Comparison of ENCODE assay signal across 29 cellular contexts in genomic region chr3:69639851-69640250, GRCh38.
"Had no signal": no experiment of that assay in that cellular context is flagged by ENCODE, and none has a peak within 500 bp of the region (broad histone marks: within the 10 kb centered on the region; RNA-seq: fewer than 3 reads in every experiment).

No MANE protein-coding gene starts in this region.

- H3K4me3 ChIP-seq: colonic mucosa, coronary artery, dorsolateral prefrontal cortex, esophagus muscularis mucosa, esophagus squamous epithelium, gastrocnemius medialis, gastroesophageal sphincter, heart left ventricle, heart right ventricle, hepatocyte had no signal

- H3K36me3 ChIP-seq: colonic mucosa, esophagus muscularis mucosa, esophagus squamous epithelium, gastrocnemius medialis, gastroesophageal sphincter, heart left ventricle, heart right ventricle had no signal

- DNase-seq: colonic mucosa; cortex of kidney; dermis blood vessel endothelial cell; dorsolateral prefrontal cortex; effector CD4-positive, alpha-beta T cell; effector CD8-positive, alpha-beta T cell; effector memory CD4-positive, alpha-beta T cell; effector memory CD8-positive, alpha-beta T cell; endodermal cell; erythroblast; esophagus squamous epithelium; foreskin fibroblast; foreskin melanocyte; gastrocnemius medialis; glutamatergic neuron; head of caudate nucleus; heart left ventricle; heart right ventricle had no signal

- H3K4me2 ChIP-seq: hepatocyte had no signal

- ATAC-seq: effector memory CD8-positive, alpha-beta T cell; esophagus mucosa; gastrocnemius medialis; gastroesophageal sphincter; heart left ventricle; heart right ventricle had no signal

- H3K27ac ChIP-seq: colonic mucosa, coronary artery, dorsolateral prefrontal cortex, epithelial cell of prostate, esophagus muscularis mucosa, esophagus squamous epithelium, gastrocnemius medialis, gastroesophageal sphincter, heart left ventricle, heart right ventricle, hepatocyte had no signal

- H3K27ac Mint-ChIP-seq: dendritic cell treated with granulocyte-macrophage colony-stimulating factor and Interleukin-4, amounts not matched to agents 40 ng/mL and 50 ng/mL, for 4 days; effector memory CD8-positive, alpha-beta T cell; endodermal cell had no signal

- H3K4me3 Mint-ChIP-seq: dendritic cell treated with granulocyte-macrophage colony-stimulating factor and Interleukin-4, amounts not matched to agents 40 ng/mL and 50 ng/mL, for 4 days; effector memory CD8-positive, alpha-beta T cell; endodermal cell had no signal

- H2AFZ ChIP-seq: hepatocyte had no signal

- H3K4me1 Mint-ChIP-seq: endodermal cell had no signal

- H3K27me3 ChIP-seq: colonic mucosa, esophagus muscularis mucosa, esophagus squamous epithelium, gastrocnemius medialis, gastroesophageal sphincter, heart left ventricle had no signal

- FAIRE-seq: colon, endometrium, endothelial cell of umbilical vein, frontal cortex had no signal

- H3K27me3 Mint-ChIP-seq: dendritic cell treated with granulocyte-macrophage colony-stimulating factor and Interleukin-4, amounts not matched to agents 40 ng/mL and 50 ng/mL, for 4 days had no signal

- H3K79me2 ChIP-seq: hepatocyte had no signal

- H3K9me3 ChIP-seq: colonic mucosa, esophagus muscularis mucosa, esophagus squamous epithelium, gastrocnemius medialis, gastroesophageal sphincter had no signal

- H3K4me1 ChIP-seq: colonic mucosa, esophagus muscularis mucosa, esophagus squamous epithelium, gastrocnemius medialis, gastroesophageal sphincter, heart right ventricle had no signal
